6 cellular contexts compared by ENCODE assay signal in genomic region chr6:31740397-31741223, GRCh38. TPM values are rescaled to one million over a fixed set of nuclear protein-coding genes. Genes with fewer than 3 reads are reported as not detected.
DNase-seq lines count a peak whose midpoint lies in the region; ATAC-seq and TF ChIP-seq lines count a peak whose summit lies in the region.

No MANE protein-coding gene starts in this region.

- TF ChIP-seq CTCF in kidney epithelial cell (IDR thresholded peaks at IDR 0.05; ENCODE audit: insufficient read depth, low read length, poor library complexity, severe bottlenecking) = no peak

- peak overlapping the region; percentile 97 for H3K4me3 Mint-ChIP-seq in T-helper 17 cell

- no peak overlapping the region for H3K27ac ChIP-seq in caudate nucleus (ENCODE audit: low read depth, low read length)

- ATAC-seq in GM21717 (IDR thresholded peaks at IDR 0.05; ENCODE audit: unreplicated experiment) (peak; percentile 4), T-helper 17 cell (no peak)

- peak overlapping the region; percentile 50 for H3K4me3 ChIP-seq in kidney epithelial cell (ENCODE audit: low read depth, low read length)

- peaks cover 2% of the 10 kb centered on the region for H3K36me3 ChIP-seq in kidney epithelial cell (ENCODE audit: control insufficient read depth, insufficient read depth, low read length)

- peaks cover 53% of the 10 kb centered on the region for H3K4me1 Mint-ChIP-seq in T-helper 17 cell

- peak overlapping the region; percentile 96 for H3K27ac Mint-ChIP-seq in T-helper 17 cell

- peaks cover 5% of the 10 kb centered on the region for H3K36me3 Mint-ChIP-seq in T-helper 17 cell (ENCODE audit: low read depth)

- DNase-seq in T-helper 17 cell (no peak), kidney epithelial cell (ENCODE audit: low read depth) (no peak), NCI-H1092 treated with DMSO at 0.1 percent for 48 hours (lab: John Stamatoyannopoulos, UW) (no peak), caudate nucleus (lab: John Stamatoyannopoulos, UW) (no peak), LoVo (ENCODE audit: low spot score) (no peak)

- H3K27me3 ChIP-seq in kidney epithelial cell (ENCODE audit: control insufficient read depth, insufficient read depth, low read length) = no peaks in the 10 kb centered on the region

- no peaks in the 10 kb centered on the region for H3K9me3 ChIP-seq in T-helper 17 cell (ENCODE audit: control insufficient read depth, low read length, poor library complexity, severe bottlenecking)

- H3K27me3 Mint-ChIP-seq in T-helper 17 cell = no peaks in the 10 kb centered on the region

RNA-seq across cellular contexts. Expression of gene MSH5, which starts 0.8 kb away (rescaled TPM):
- total RNA-seq in T-helper 17 cell = 10 to 100 TPM; 12.9 to 18.3 TPM
- total RNA-seq in kidney epithelial cell = 8.9 and 13.1 TPM in 2 replicates

RNA-seq across cellular contexts. Expression of gene CLIC1, which starts 4.3 kb away (rescaled TPM):
- total RNA-seq in T-helper 17 cell (100 to 1,000 TPM; 145 to 152 TPM), kidney epithelial cell (494 and 498 TPM in 2 replicates)

RNA-seq across cellular contexts. Expression of gene DDAH2, which starts 11.5 kb away (rescaled TPM):
- total RNA-seq in T-helper 17 cell (1 to 10 TPM; 4.7 to 7.3 TPM), kidney epithelial cell (91.5 and 106 TPM in 2 replicates)

RNA-seq across cellular contexts. Expression of gene MPIG6B, which starts 17.4 kb away (rescaled TPM):
- total RNA-seq in T-helper 17 cell = 100 to 1,000 TPM in 1 of 2 donors, 1 to 10 TPM in 1; 3.4 to 129 TPM
- 0.29 TPM in 1 of 2 replicates, not detected in the other for total RNA-seq in kidney epithelial cell

RNA-seq across cellular contexts. Expression of gene LY6G6C, which starts 19.1 kb away (rescaled TPM):
- total RNA-seq in T-helper 17 cell = not detected
- not detected in 2 replicates for total RNA-seq in kidney epithelial cell

Comparison
In these comparisons a context has a peak if more than half of its experiments do, and no peak if none do; other contexts are left out.
1. RNA of gene DDAH2, which starts 11.5 kb away (total RNA-seq): 91.5 to 106 TPM in kidney epithelial cell; 4.7 to 7.3 TPM in T-helper 17 cell; every median in the first group is over 10 times any median in the second.